ENCODE assay signal across 1 cellular context in the genomic region with DNA sequence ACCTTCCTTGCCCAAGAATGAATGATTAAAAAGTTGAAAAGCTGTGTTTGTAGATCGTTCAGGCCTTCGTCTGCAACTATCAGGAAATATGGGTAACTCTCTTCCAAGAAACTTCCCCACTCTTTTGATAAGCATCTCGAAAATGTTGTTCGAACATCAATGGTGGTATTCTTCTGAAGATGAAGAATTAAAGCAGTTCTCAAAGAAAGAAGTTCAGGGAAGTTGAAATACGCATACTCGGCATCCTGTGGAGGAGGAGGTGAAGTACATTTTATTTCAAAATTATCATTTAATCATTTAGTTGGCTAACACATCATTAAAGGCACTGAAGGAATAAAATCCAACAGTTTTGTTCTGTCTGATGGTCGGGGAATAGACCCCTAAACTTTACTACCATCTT.
TF ChIP-seq lines count a peak whose summit lies in the region.

No MANE protein-coding gene starts in this region.

TF ChIP-seq in IMR-90, 13 proteins besides CTCF, POLR2A, EP300 and RAD21:
- 0 out of 2 replicates have a peak, but pooled peaks have one; percentile 28 for TF ChIP-seq MAFK (IDR thresholded peaks at IDR 0.05; ENCODE audit: low read depth, low read length)
- no peak for TF ChIP-seq BHLHE40 (IDR thresholded peaks at IDR 0.05; ENCODE audit: low read depth, low read length)
- TF ChIP-seq CHD1 (IDR thresholded peaks at IDR 0.05; ENCODE audit: low read depth, low read length) = no peak
TF ChIP-seq in IMR-90: peak in this region for 1.
